Comparison of ENCODE assay signal across 9 cellular contexts in the genomic region with DNA sequence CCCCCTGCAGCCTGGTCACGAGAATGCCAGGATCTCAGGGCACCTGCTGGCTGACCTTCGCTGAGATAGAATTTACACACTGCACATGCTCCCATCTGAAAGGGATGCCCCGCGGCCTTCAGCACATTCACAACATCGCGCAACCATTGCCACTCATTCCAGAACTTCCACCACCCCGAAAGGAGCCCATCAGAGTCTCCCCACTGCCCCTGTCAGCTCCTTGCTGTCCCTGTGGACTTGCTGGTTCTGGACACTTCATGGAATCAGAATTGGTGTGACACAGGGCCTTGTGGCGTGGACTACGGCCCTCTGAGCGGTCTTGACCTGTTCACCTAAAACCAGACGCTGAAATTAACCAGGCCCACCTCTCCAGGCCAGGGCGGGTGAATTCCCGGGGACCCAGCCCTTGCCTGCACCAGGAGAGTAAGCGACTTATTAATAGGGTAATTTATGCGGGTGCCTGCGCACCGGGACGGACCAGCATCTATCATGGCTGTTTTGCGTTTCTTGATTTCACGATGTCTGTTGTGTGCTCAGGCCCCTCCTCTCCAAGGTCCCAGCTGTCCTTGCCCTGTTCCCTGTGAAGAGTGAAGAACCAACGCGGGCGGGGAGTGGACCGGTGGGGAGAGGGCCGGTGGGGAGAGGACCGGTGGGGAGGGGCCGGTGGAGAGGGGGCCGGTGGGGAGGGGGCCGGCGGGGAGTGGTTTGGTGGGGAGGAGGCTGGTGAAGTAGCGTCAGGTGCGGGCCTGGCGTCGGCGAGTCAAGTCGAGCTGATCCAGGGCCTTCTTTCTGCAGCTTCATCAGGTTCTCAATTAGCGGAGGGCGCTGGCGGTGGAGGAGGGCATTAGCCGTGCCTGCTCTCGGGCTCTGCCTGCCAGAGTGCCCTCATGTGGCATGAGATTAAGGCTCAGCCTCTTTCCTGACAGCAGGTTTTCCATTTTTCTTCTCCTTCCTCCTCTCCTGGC. TPM values are rescaled to one million over a fixed set of nuclear protein-coding genes. Genes with fewer than 3 reads are reported as not detected.
A peak's percentile ranks its signal among the peaks of the same experiment; 100 is the strongest.
DNase-seq lines count a peak whose midpoint lies in the region; ATAC-seq and TF ChIP-seq lines count a peak whose summit lies in the region.
"Had no signal": no experiment of that assay in that cellular context is flagged by ENCODE, and none has a peak within 500 bp of the region (broad histone marks: within the 10 kb centered on the region; RNA-seq: fewer than 3 reads in every experiment).

No MANE protein-coding gene starts in this region.

- CTCF ChIA-PET in AG04449 (lab: Yijun Ruan, JAX): interaction anchor here (2.4 kb wide), 1 partner anchor 55 kb away, joined by 7 read pairs; no protein-coding TSS in a partner anchor

- no peak overlapping the region for H3K9ac ChIP-seq in iPS-18a (ENCODE audit: low read length)

- H3K4me1 ChIP-seq in iPS-18a (ENCODE audit: control insufficient read depth, low read depth, low read length) (peaks cover 23% of the 10 kb centered on the region), gastroesophageal sphincter (no peaks in the 10 kb centered on the region)

- H3K4me3 Mint-ChIP-seq in T-helper 17 cell: no peak overlapping the region

- H3K27ac ChIP-seq in iPS-18a (ENCODE audit: low read length) (no peak overlapping the region), gastroesophageal sphincter (no peak overlapping the region)
- H3K27ac ChIP-seq: ovary had no signal

- no peaks in the 10 kb centered on the region for H3K9me3 ChIP-seq in iPS-18a (ENCODE audit: control insufficient read depth, low read depth, low read length)
- H3K9me3 ChIP-seq in T-helper 17 cell (ENCODE audit: control insufficient read depth, low read length, poor library complexity, severe bottlenecking): no peaks in the 10 kb centered on the region
- H3K9me3 ChIP-seq in gastroesophageal sphincter: no peaks in the 10 kb centered on the region
- H3K9me3 ChIP-seq: ovary had no signal

- H3K27ac Mint-ChIP-seq in T-helper 17 cell: no peak overlapping the region

- H3K36me3 Mint-ChIP-seq in T-helper 17 cell (ENCODE audit: low read depth): no peaks in the 10 kb centered on the region

- H3K4me3 ChIP-seq in AG04449 (ENCODE audit: low read depth, low read length) (no peak overlapping the region), iPS-18a (ENCODE audit: low read length) (peak overlapping the region; percentile 44), gastroesophageal sphincter (no peak overlapping the region)
- H3K4me3 ChIP-seq: ovary had no signal

- peaks cover 3% of the 10 kb centered on the region for H3K4me1 Mint-ChIP-seq in T-helper 17 cell

- ATAC-seq in T-helper 17 cell: no peak
- no peak for ATAC-seq in gastroesophageal sphincter

- TF ChIP-seq CTCF in AG04449 (IDR thresholded peaks at IDR 0.05; ENCODE audit: insufficient read depth, low read length, missing control alignments) (peak; percentile 0), gastroesophageal sphincter (IDR thresholded peaks at IDR 0.05) (no peak)

- H3K27me3 ChIP-seq in iPS-18a (ENCODE audit: control insufficient read depth, insufficient read depth, low read length) (peaks cover 91% of the 10 kb centered on the region), gastroesophageal sphincter (peaks cover 97% of the 10 kb centered on the region)
- H3K27me3 ChIP-seq: ovary had no signal

- TF ChIP-seq POLR2A in gastroesophageal sphincter (IDR thresholded peaks at IDR 0.05): no peak

- 23 to 31% methylated on average over 10 to 13 of the region's 41 CpGs for WGBS in gastroesophageal sphincter (ENCODE audit: low coverage in 1 of 2), 2 donors

- H3K36me3 ChIP-seq in iPS-18a (ENCODE audit: control insufficient read depth, low read depth, low read length) (no peaks in the 10 kb centered on the region), gastroesophageal sphincter (no peaks in the 10 kb centered on the region)
- H3K36me3 ChIP-seq: ovary had no signal

- POLR2A ChIA-PET in AG04449 (lab: Yijun Ruan, JAX): no interaction called here

- TF ChIP-seq EP300 in gastroesophageal sphincter (IDR thresholded peaks at IDR 0.05): no peak

- DNase-seq in AG04449 (ENCODE audit: low read depth, low spot score) (no peak), Daoy (ENCODE audit: low read depth) (peak; percentile 66), NCI-H2196 (lab: John Stamatoyannopoulos, UW; ENCODE audit: unreplicated experiment) (peak; percentile 30), T-helper 17 cell (no peak), NCI-H2029 (lab: John Stamatoyannopoulos, UW) (no peak)
- no peak for DNase-seq in stimulated activated CD4-positive, alpha-beta T cell treated with anti-CD3 and anti-CD28 coated beads, Interleukin-4, amount 100 ng/mL, for 1 hour

- peaks cover 47% of the 10 kb centered on the region for H3K27me3 Mint-ChIP-seq in T-helper 17 cell

RNA-seq across cellular contexts. Expression of gene BHLHE23, which starts 20.9 kb away (rescaled TPM):
- total RNA-seq in Daoy (2014; rRNA removed; shearing (Covaris generic)): not detected in 2 replicates
- total RNA-seq in T-helper 17 cell (not detected), gastroesophageal sphincter (not detected)
- total RNA-seq: ovary had no signal

Comparison
In these comparisons a context has a peak if more than half of its experiments do, and no peak if none do; other contexts are left out.
1. DNase-seq: peak in Daoy (single experiment) and NCI-H2196 (single experiment); none in AG04449 (single experiment), T-helper 17 cell (0 of 3), stimulated activated CD4-positive, alpha-beta T cell treated with anti-CD3 and anti-CD28 coated beads, Interleukin-4, amount 100 ng/mL, for 1 hour (single experiment) and NCI-H2029 (single experiment).